9 cellular contexts compared by ENCODE assay signal in the genomic region with DNA sequence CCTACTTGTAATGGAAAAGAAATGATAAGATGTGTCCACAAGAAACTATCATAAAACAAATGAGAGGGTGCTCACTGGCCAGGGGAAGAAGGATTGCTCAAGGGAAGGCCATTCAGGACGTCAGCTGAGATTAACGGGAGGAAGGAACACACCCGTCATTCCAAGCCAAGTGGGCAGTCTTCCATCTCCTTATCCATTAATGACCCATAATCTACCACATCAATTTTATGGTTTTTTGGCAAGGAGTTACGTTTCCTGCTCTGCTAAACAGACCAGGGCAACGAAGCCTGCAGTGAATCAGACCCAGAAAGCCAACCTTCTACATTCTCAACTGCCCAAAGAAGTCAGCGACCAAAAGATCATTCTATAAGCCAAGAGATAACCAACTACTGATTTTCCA. TPM values are rescaled to one million over a fixed set of nuclear protein-coding genes. Genes with fewer than 3 reads are reported as not detected.
DNase-seq lines count a peak whose midpoint lies in the region; ATAC-seq and TF ChIP-seq lines count a peak whose summit lies in the region.
"Had no signal": no experiment of that assay in that cellular context is flagged by ENCODE, and none has a peak within 500 bp of the region (broad histone marks: within the 10 kb centered on the region; RNA-seq: fewer than 3 reads in every experiment).

No MANE protein-coding gene starts in this region.

- H3K9me2 ChIP-seq in PC-9 (ENCODE audit: insufficient read depth): no peaks in the 10 kb centered on the region

- H3K27me3 ChIP-seq in thoracic aorta (replicated peaks; ENCODE audit: insufficient read depth) (no peaks in the 10 kb centered on the region), PC-9 (ENCODE audit: insufficient read depth, low read depth) (no peaks in the 10 kb centered on the region)

- POLR2A ChIA-PET in PC-9 (lab: Charles Lee; ENCODE audit: unreplicated experiment): no interaction called here

- H3K36me3 ChIP-seq in thoracic aorta: no peaks in the 10 kb centered on the region
- no peaks in the 10 kb centered on the region for H3K36me3 ChIP-seq in PC-9 (ENCODE audit: low read depth)

- DNase-seq in HS-5 (ENCODE audit: low read depth): peak; percentile 83
- DNase-seq in left ventricle myocardium superior: no peak
- no peak for DNase-seq in thoracic aorta (ENCODE audit: low spot score)
- DNase-seq in SKM-1 (lab: John Stamatoyannopoulos, UW; ENCODE audit: unreplicated experiment): no peak
- DNase-seq in PC-9: no peak
- DNase-seq in amygdala (lab: John Stamatoyannopoulos, UW): no peak
- DNase-seq: nucleus accumbens had no signal

- H3K4me1 ChIP-seq in thoracic aorta (ENCODE audit: control insufficient read depth in 1 of 2, low read depth in 2 of 2): peaks cover 0 to 4% of the 10 kb centered on the region in 2 donors
- no peaks in the 10 kb centered on the region for H3K4me1 ChIP-seq in PC-9 (replicated peaks; ENCODE audit: insufficient read depth)

- CTCF ChIA-PET in PC-9 (lab: Charles Lee): no interaction called here

- intact Hi-C loops in left ventricle myocardium superior (cut with micrococcal nuclease): no loop called here
- intact Hi-C loops in PC-9 (cut with micrococcal nuclease; ENCODE audit: unreplicated experiment): no loop called here

- H3K4me2 ChIP-seq in PC-9: no peak overlapping the region

- BruUV-seq in PC-9 (replicated peaks; lab: Mats Ljungman, UMichigan): no TSS peak

- H3K79me2 ChIP-seq in PC-9 (ENCODE audit: low read depth): no peaks in the 10 kb centered on the region

- no peak overlapping the region for H2AFZ ChIP-seq in PC-9

- no peaks in the 10 kb centered on the region for H3F3A ChIP-seq in PC-9 (ENCODE audit: insufficient read depth, low read depth)

- peak overlapping the region; percentile 82 for H3K27ac ChIP-seq in VCaP
- no peak overlapping the region for H3K27ac ChIP-seq in thoracic aorta
- H3K27ac ChIP-seq in PC-9: no peak overlapping the region

- TF ChIP-seq CTCF in VCaP (conservative IDR thresholded peaks at IDR 0.05) (no peak), thoracic aorta (IDR thresholded peaks at IDR 0.05) (no peak), PC-9 (conservative IDR thresholded peaks at IDR 0.05) (no peak)

- no peaks in the 10 kb centered on the region for H4K20me1 ChIP-seq in PC-9 (ENCODE audit: insufficient read depth)

- H3K9me3 ChIP-seq in thoracic aorta (no peaks in the 10 kb centered on the region), PC-9 (ENCODE audit: insufficient read depth, low read depth) (no peaks in the 10 kb centered on the region)

- H3K4me3 ChIP-seq in thoracic aorta (no peak overlapping the region), PC-9 (no peak overlapping the region)

- ATAC-seq in left ventricle myocardium superior: peak; percentile 91
- peak; percentile 45 for ATAC-seq in thoracic aorta (ENCODE audit: insufficient number of reproducible peaks, low FRiP score, low read depth)
- ATAC-seq in GM18519 (IDR thresholded peaks at IDR 0.05; ENCODE audit: low FRiP score, unreplicated experiment): no peak

RNA-seq across cellular contexts. Expression of a gene that starts 25.1 kb away (rescaled TPM):
- total RNA-seq in left ventricle myocardium superior (12.1 TPM), thoracic aorta (10 to 100 TPM; 19.0 to 31.9 TPM), PC-9 (2021) (24.8 and 30.0 TPM in 2 replicates)
